31 cellular contexts compared by ENCODE assay signal in genomic region chr11:73233704-73234402, GRCh38. TPM values are rescaled to one million over a fixed set of nuclear protein-coding genes. Genes with fewer than 3 reads are reported as not detected.
DNase-seq lines count a peak whose midpoint lies in the region; ATAC-seq and TF ChIP-seq lines count a peak whose summit lies in the region.
"Had no signal": no experiment of that assay in that cellular context is flagged by ENCODE, and none has a peak within 500 bp of the region (broad histone marks: within the 10 kb centered on the region; RNA-seq: fewer than 3 reads in every experiment).

No MANE protein-coding gene starts in this region.

- no peak overlapping the region for H2BK120ac ChIP-seq in neuronal stem cell (ENCODE audit: low read depth, low read length)

- H4K8ac ChIP-seq in neuronal stem cell (ENCODE audit: low read depth, low read length), result no peak overlapping the region

- no peak for TF ChIP-seq CTCF in WTC11 (IDR thresholded peaks at IDR 0.05)
- no peak for TF ChIP-seq CTCF in fibroblast of the aortic adventitia (IDR thresholded peaks at IDR 0.05; ENCODE audit: insufficient read depth, low read length)
- no peak for TF ChIP-seq CTCF in spleen (IDR thresholded peaks at IDR 0.05 in 8 of 11, conservative IDR thresholded peaks at IDR 0.05 in 3 of 11)

- H3K4me3 Mint-ChIP-seq in WTC11, result no peak overlapping the region
- H3K4me3 Mint-ChIP-seq in stimulated activated memory B cell treated with anti-CD40 and anti-IgM and Interleukin-4, amounts not matched to agents 10 μg/mL and 1 μg/mL and 100 μg/mL, for 72 hours, result no peak overlapping the region
- H3K4me3 Mint-ChIP-seq: activated CD4-positive, alpha-beta T cell treated with anti-CD3 and anti-CD28 coated beads for 36 hours; activated CD8-positive, alpha-beta T cell treated with anti-CD3 and anti-CD28 coated beads, Interleukin-2, amount 10 ng/mL, durations not matched to agents 7 days and 5 days; activated naive CD8-positive, alpha-beta T cell treated with anti-CD3 and anti-CD28 coated beads, Interleukin-2, amount 10 ng/mL, durations not matched to agents 7 days and 5 days; brain; effector memory CD8-positive, alpha-beta T cell; mesothelial cell of epicardium; naive B cell; type B pancreatic cell had no signal

- H2BK15ac ChIP-seq in neuronal stem cell (ENCODE audit: low read length), result no peak overlapping the region

- H3K79me1 ChIP-seq in neuronal stem cell (ENCODE audit: low read depth, low read length), result peaks cover 5% of the 10 kb centered on the region

- no peak overlapping the region for H3K4ac ChIP-seq in neuronal stem cell (ENCODE audit: low read length)

- peaks cover 2 to 6% of the 10 kb centered on the region in 2 donors for H3K4me1 ChIP-seq in neuronal stem cell (ENCODE audit: control insufficient read depth in 2 of 2, insufficient read depth in 1 of 2, low read depth in 1 of 2, low read length in 2 of 2)
- peaks cover 5 to 44% (median 17%) of the 10 kb centered on the region in 6 donors for H3K4me1 ChIP-seq in spleen
- H3K4me1 ChIP-seq: HAP-1 had no signal

- peaks cover 12% of the 10 kb centered on the region for H3K4me1 Mint-ChIP-seq in WTC11
- H3K4me1 Mint-ChIP-seq in stimulated activated memory B cell treated with anti-CD40 and anti-IgM and Interleukin-4, amounts not matched to agents 10 μg/mL and 1 μg/mL and 100 μg/mL, for 72 hours, result peaks cover 6% of the 10 kb centered on the region
- H3K4me1 Mint-ChIP-seq: activated CD4-positive, alpha-beta T cell treated with anti-CD3 and anti-CD28 coated beads for 36 hours had no signal

- H2AK5ac ChIP-seq in neuronal stem cell (ENCODE audit: low read depth, low read length), result no peak overlapping the region

- H3K27me3 ChIP-seq in neuronal stem cell (ENCODE audit: control insufficient read depth in 3 of 3, insufficient read depth in 3 of 3, low read depth in 1 of 3, low read length in 3 of 3), result peaks cover 0 to 17% (median 0%) of the 10 kb centered on the region in 3 experiments
- H3K27me3 ChIP-seq in spleen (replicated peaks in 1 of 7), result no peaks in the 10 kb centered on the region
- H3K27me3 ChIP-seq: BLaER1, hepatocyte, left lung had no signal

- POLR2A ChIA-PET in WTC11 (lab: Charles Lee), result no interaction called here

- no peak overlapping the region for H4K91ac ChIP-seq in neuronal stem cell (ENCODE audit: low read depth, low read length, poor library complexity)

- no peaks in the 10 kb centered on the region for H3K9me3 ChIP-seq in neuronal stem cell (replicated peaks in 1 of 2; ENCODE audit: control insufficient read depth in 2 of 2, insufficient read depth in 1 of 2, low read depth in 1 of 2, low read length in 2 of 2)
- no peaks in the 10 kb centered on the region for H3K9me3 ChIP-seq in spleen
- H3K9me3 ChIP-seq: BLaER1, HAP-1, left lung had no signal

- WGBS in neuronal stem cell (ENCODE audit: extremely low coverage in 2 of 2, insufficient read length in 2 of 2, insufficient replicate concordance in 1 of 2), 2 donors, result no CpG with 5 or more reads among the region's 16 CpGs
- WGBS in spleen, 5 donors, result 93 to 95% (median 94%) methylated on average over 16 of the region's 16 CpGs

- intact Hi-C loops in spleen (cut with DNase I; ENCODE audit: low total_unique reads), result no loop called here

- no peak overlapping the region for H2BK5ac ChIP-seq in neuronal stem cell (ENCODE audit: low read length)

- H2BK12ac ChIP-seq in neuronal stem cell (ENCODE audit: low read length), result no peak overlapping the region

- H3K27ac Mint-ChIP-seq in WTC11, result no peak overlapping the region
- H3K27ac Mint-ChIP-seq in stimulated activated memory B cell treated with anti-CD40 and anti-IgM and Interleukin-4, amounts not matched to agents 10 μg/mL and 1 μg/mL and 100 μg/mL, for 72 hours, result no peak overlapping the region
- H3K27ac Mint-ChIP-seq: activated CD4-positive, alpha-beta T cell treated with anti-CD3 and anti-CD28 coated beads for 36 hours; activated CD8-positive, alpha-beta T cell treated with anti-CD3 and anti-CD28 coated beads, Interleukin-2, amount 10 ng/mL, durations not matched to agents 7 days and 5 days; activated naive CD8-positive, alpha-beta T cell treated with anti-CD3 and anti-CD28 coated beads, Interleukin-2, amount 10 ng/mL, durations not matched to agents 7 days and 5 days; effector memory CD8-positive, alpha-beta T cell; mesothelial cell of epicardium; type B pancreatic cell had no signal

- TF ChIP-seq POLR2A in spleen (IDR thresholded peaks at IDR 0.05), result no peak

- no peaks in the 10 kb centered on the region for H3K9me3 Mint-ChIP-seq in WTC11
- no peaks in the 10 kb centered on the region for H3K9me3 Mint-ChIP-seq in stimulated activated memory B cell treated with anti-CD40 and anti-IgM and Interleukin-4, amounts not matched to agents 10 μg/mL and 1 μg/mL and 100 μg/mL, for 72 hours
- H3K9me3 Mint-ChIP-seq: activated naive CD8-positive, alpha-beta T cell treated with anti-CD3 and anti-CD28 coated beads, Interleukin-2, amount 10 ng/mL, durations not matched to agents 7 days and 5 days; effector memory CD8-positive, alpha-beta T cell; mesothelial cell of epicardium; naive B cell; type B pancreatic cell had no signal

- CTCF ChIA-PET in WTC11 (lab: Charles Lee), result interaction anchor here (1.1 to 6.1 kb wide), 5 partner anchors 9 to 64 kb away, joined by 3 to 129 read pairs (median 5); no protein-coding TSS in a partner anchor

- H3K36me3 Mint-ChIP-seq in WTC11, result no peaks in the 10 kb centered on the region
- H3K36me3 Mint-ChIP-seq in stimulated activated memory B cell treated with anti-CD40 and anti-IgM and Interleukin-4, amounts not matched to agents 10 μg/mL and 1 μg/mL and 100 μg/mL, for 72 hours, result no peaks in the 10 kb centered on the region
- H3K36me3 Mint-ChIP-seq: activated naive CD8-positive, alpha-beta T cell treated with anti-CD3 and anti-CD28 coated beads, Interleukin-2, amount 10 ng/mL, durations not matched to agents 7 days and 5 days; brain; naive B cell; type B pancreatic cell had no signal

- H3K14ac ChIP-seq in neuronal stem cell (ENCODE audit: low read length), result no peak overlapping the region

- DNase-seq in D341Med (ENCODE audit: low spot score) (peak; percentile 2), WTC11 (ENCODE audit: low spot score) (peak; percentile 2), fibroblast of the aortic adventitia (ENCODE audit: low read depth) (peak; percentile 12), neuronal stem cell (ENCODE audit: low spot score) (no peak), RKO (ENCODE audit: low spot score) (no peak), spleen (no peak)
- DNase-seq in stimulated activated CD4-positive, alpha-beta T cell treated with anti-CD3 and anti-CD28 coated beads, Interleukin-4, amount 100 ng/mL, for 24 hours, result no peak
- DNase-seq: activated CD4-positive, alpha-beta T cell treated with anti-CD3 and anti-CD28 coated beads for 36 hours; activated CD8-positive, alpha-beta T cell treated with anti-CD3 and anti-CD28 coated beads, Interleukin-2, amount 10 ng/mL, durations not matched to agents 7 days and 5 days; DMS79 treated with DMSO at 0.1 percent for 48 hours; effector memory CD8-positive, alpha-beta T cell; KG1; MM.1S; naive B cell; NCI-H2029; NCI-H2227 treated with DMSO at 0.1 percent for 48 hours; RPMI8226; T-helper 2 cell had no signal

- H3K27ac ChIP-seq in neuronal stem cell (replicated peaks; ENCODE audit: low read length) (no peak overlapping the region), spleen (peak overlapping the region in 2 of 8 donors; percentile 53 to 66)
- H3K27ac ChIP-seq: BLaER1, hepatocyte, left lung, SK-N-MC, skin epidermis had no signal

- H3K36me3 ChIP-seq in neuronal stem cell (replicated peaks in 1 of 2; ENCODE audit: control insufficient read depth in 2 of 2, insufficient read depth in 2 of 2, low read length in 2 of 2) (no peaks in the 10 kb centered on the region), spleen (peaks cover 0 to 47% (median 2%) of the 10 kb centered on the region in 6 donors)
- H3K36me3 ChIP-seq: BLaER1, HAP-1 had no signal

- H3K9ac ChIP-seq in neuronal stem cell (ENCODE audit: low read depth, low read length, poor library complexity), result no peak overlapping the region
- H3K9ac ChIP-seq: BLaER1 had no signal

- H3K27me3 Mint-ChIP-seq in WTC11 (ENCODE audit: low read depth), result no peaks in the 10 kb centered on the region
- H3K27me3 Mint-ChIP-seq in stimulated activated memory B cell treated with anti-CD40 and anti-IgM and Interleukin-4, amounts not matched to agents 10 μg/mL and 1 μg/mL and 100 μg/mL, for 72 hours, result no peaks in the 10 kb centered on the region
- H3K27me3 Mint-ChIP-seq: activated CD4-positive, alpha-beta T cell treated with anti-CD3 and anti-CD28 coated beads for 36 hours; activated naive CD8-positive, alpha-beta T cell treated with anti-CD3 and anti-CD28 coated beads, Interleukin-2, amount 10 ng/mL, durations not matched to agents 7 days and 5 days; brain; type B pancreatic cell had no signal

- peak overlapping the region; percentile 77 for H3K23ac ChIP-seq in neuronal stem cell (ENCODE audit: low read depth, low read length, poor library complexity)

- H3K4me3 ChIP-seq in fibroblast of the aortic adventitia (ENCODE audit: low read depth, low read length), result no peak overlapping the region
- no peak overlapping the region for H3K4me3 ChIP-seq in neuronal stem cell (ENCODE audit: low read length in 2 of 2)
- no peak overlapping the region for H3K4me3 ChIP-seq in spleen
- H3K4me3 ChIP-seq: BLaER1, HAP-1, hepatocyte, left lung, SK-N-MC, skin epidermis had no signal

- no peak overlapping the region for H3K18ac ChIP-seq in neuronal stem cell (ENCODE audit: low read length)

- H2AFZ ChIP-seq in neuronal stem cell (ENCODE audit: low read length), result no peak overlapping the region
- H2AFZ ChIP-seq: hepatocyte had no signal

- H3K4me2 ChIP-seq in neuronal stem cell (ENCODE audit: insufficient read depth, low read length, poor library complexity, severe bottlenecking), result no peak overlapping the region
- H3K4me2 ChIP-seq: BLaER1, hepatocyte had no signal

- no peak for ATAC-seq in WTC11
- ATAC-seq in stimulated activated memory B cell treated with anti-CD40 and anti-IgM and Interleukin-4, amounts not matched to agents 10 μg/mL and 1 μg/mL and 100 μg/mL, for 72 hours, result no peak
- ATAC-seq: activated CD4-positive, alpha-beta T cell treated with anti-CD3 and anti-CD28 coated beads for 36 hours; activated CD8-positive, alpha-beta T cell treated with anti-CD3 and anti-CD28 coated beads, Interleukin-2, amount 10 ng/mL, durations not matched to agents 7 days and 5 days; effector memory CD8-positive, alpha-beta T cell; left lung had no signal

RNA-seq across cellular contexts. Expression of gene P2RY2, which starts 15.8 kb away (rescaled TPM):
- 0.94 to 1.2 TPM (median 1.2 TPM) in 3 replicates for total RNA-seq in WTC11 (2021)
- 0.18 TPM in 1 of 2 replicates, not detected in the other for total RNA-seq in fibroblast of the aortic adventitia (ENCODE audit: low replicate concordance)
- 1.2 TPM for polyA plus RNA-seq in neuronal stem cell (2013, experiment 1 of 2)
- 1.2 TPM for polyA plus RNA-seq in neuronal stem cell (2013, experiment 2 of 2)
- total RNA-seq in spleen, result 10 to 100 TPM in 5 of 7 donors, 1 to 10 TPM in 2; 8.3 to 17.5 (median 12.0) TPM
- polyA plus RNA-seq in spleen, result 1 to 10 TPM in 2 of 3 donors, under 1 TPM in 1; 0.99 to 3.3 (median 1.2) TPM
- total RNA-seq: activated CD4-positive, alpha-beta T cell treated with anti-CD3 and anti-CD28 coated beads for 36 hours; activated CD8-positive, alpha-beta T cell treated with anti-CD3 and anti-CD28 coated beads, Interleukin-2, amount 10 ng/mL, durations not matched to agents 7 days and 5 days; activated naive CD8-positive, alpha-beta T cell treated with anti-CD3 and anti-CD28 coated beads, Interleukin-2, amount 10 ng/mL, durations not matched to agents 7 days and 5 days; frontal cortex had no signal

RNA-seq across cellular contexts. Expression of gene P2RY6, which starts 38.3 kb away (rescaled TPM):
- total RNA-seq in WTC11 (2021) (0.11 to 0.16 TPM in 2 of 3 replicates, not detected in the other), fibroblast of the aortic adventitia (ENCODE audit: low replicate concordance) (1.2 TPM in 1 of 2 replicates, not detected in the other), spleen (100 to 1,000 TPM in 1 of 7 donors, 10 to 100 TPM in 6; 41.1 to 109 (median 63.9) TPM)
- 0.14 TPM for polyA plus RNA-seq in neuronal stem cell (2013, experiment 1 of 2)
- polyA plus RNA-seq in neuronal stem cell (2013, experiment 2 of 2), result 0.17 TPM
- 10 to 100 TPM in 2 of 3 donors, 1 to 10 TPM in 1; 8.2 to 25.2 (median 10.6) TPM for polyA plus RNA-seq in spleen
- total RNA-seq: activated CD4-positive, alpha-beta T cell treated with anti-CD3 and anti-CD28 coated beads for 36 hours; activated CD8-positive, alpha-beta T cell treated with anti-CD3 and anti-CD28 coated beads, Interleukin-2, amount 10 ng/mL, durations not matched to agents 7 days and 5 days; HT1080 had no signal

Comparison
In these comparisons a context has a peak if more than half of its experiments do, and no peak if none do; other contexts are left out.
1. DNase-seq: peak in D341Med (single experiment), WTC11 (single experiment) and fibroblast of the aortic adventitia (single experiment); none in neuronal stem cell (single experiment), stimulated activated CD4-positive, alpha-beta T cell treated with anti-CD3 and anti-CD28 coated beads, Interleukin-4, amount 100 ng/mL, for 24 hours (single experiment), RKO (single experiment) and spleen (single experiment).
2. RNA of gene P2RY6, which starts 38.3 kb away (total RNA-seq): 41.1 to 109 TPM in spleen; 1.2 TPM in fibroblast of the aortic adventitia and 0.11 to 0.16 TPM in WTC11; every median in the first group is over 10 times any median in the second.